ENCODE assay signal across 8 cellular contexts in genomic region chr11:89577428-89577827, GRCh38.
A peak's percentile ranks its signal among the peaks of the same experiment; 100 is the strongest.
DNase-seq lines count a peak whose midpoint lies in the region; ATAC-seq, FAIRE-seq and TF ChIP-seq lines count a peak whose summit lies in the region.
"Not testable (repeated sequence)": the region's sequence is repeated elsewhere in the genome, so short reads cannot be mapped to it uniquely, and the experiment has no call there.

No MANE protein-coding gene starts in this region.

- not testable (repeated sequence) for H3K9me2 ChIP-seq in hepatocyte (replicated peaks; ENCODE audit: insufficient read depth)

- 44% methylated on average over 1 of the region's 1 CpG for WGBS in hepatocyte (ENCODE audit: low lambda C conversion rate, missing lambda C conversion rate)
- 8 to 44% (median 25%) methylated on average over 1 of the region's 1 CpG for WGBS in small intestine, 3 donors

- peak; percentile 35 for FAIRE-seq in D721Med (lab: Jason Lieb, UNC)
- FAIRE-seq in colon (lab: Jason Lieb, UNC), result peak; percentile 96
- peak; percentile 41 for FAIRE-seq in kidney (lab: Jason Lieb, UNC)
- FAIRE-seq in small intestine (lab: Jason Lieb, UNC), result peak; percentile 26

- ATAC-seq in left colon, result peak; percentile 58
- ATAC-seq in mucosa of descending colon, result peak; percentile 42

- H2AFZ ChIP-seq in hepatocyte, result not testable (repeated sequence)

- peak overlapping the region; percentile 87 for H3K27ac ChIP-seq in VCaP
- not testable (repeated sequence) for H3K27ac ChIP-seq in hepatocyte; kidney (ENCODE audit: low read depth in 2 of 2, low read length in 2 of 2); small intestine (ENCODE audit: low read depth in 1 of 2, low read length in 1 of 2)

- H3K36me3 ChIP-seq in hepatocyte (replicated peaks; ENCODE audit: insufficient read depth, low read depth); kidney (ENCODE audit: control insufficient read depth in 1 of 2, insufficient read depth in 2 of 2, low read length in 2 of 2); mucosa of descending colon (ENCODE audit: low read depth); small intestine (ENCODE audit: control insufficient read depth in 2 of 2, insufficient read depth in 2 of 2, low read length in 2 of 2): not testable (repeated sequence)

- TF ChIP-seq CTCF in D721Med (IDR thresholded peaks at IDR 0.05; ENCODE audit: insufficient read depth, missing control alignments); VCaP (conservative IDR thresholded peaks at IDR 0.05); hepatocyte (IDR thresholded peaks at IDR 0.05; ENCODE audit: poor library complexity); kidney (IDR thresholded peaks at IDR 0.05; ENCODE audit: borderline replicate concordance, extremely low read depth, insufficient read depth); mucosa of descending colon (IDR thresholded peaks at IDR 0.05): not testable (repeated sequence)

- not testable (repeated sequence) for H3K4me3 ChIP-seq in hepatocyte; kidney (ENCODE audit: low read length in 2 of 2); mucosa of descending colon; small intestine (ENCODE audit: low read depth in 1 of 2, low read length in 2 of 2)

- H4K20me1 ChIP-seq in hepatocyte (ENCODE audit: insufficient read depth, poor library complexity, severe bottlenecking), result not testable (repeated sequence)

- H3K4me2 ChIP-seq in hepatocyte, result peak overlapping the region; percentile 25

- intact Hi-C loops in kidney (cut with DNase I); left colon (cut with DNase I, micrococcal nuclease); mucosa of descending colon (cut with DNase I, micrococcal nuclease): not testable (repeated sequence)

- not testable (repeated sequence) for DNase-seq in D721Med (ENCODE audit: insufficient read length, low spot score); hepatocyte (ENCODE audit: low spot score); kidney; left colon; mucosa of descending colon; small intestine

- H3K9ac ChIP-seq in kidney (ENCODE audit: low read length in 2 of 2), result not testable (repeated sequence)

- not testable (repeated sequence) for H3K9me3 ChIP-seq in hepatocyte (ENCODE audit: low read depth); kidney (ENCODE audit: control insufficient read depth in 1 of 2, low read length in 2 of 2); mucosa of descending colon; small intestine (ENCODE audit: control insufficient read depth, low read depth)

- H3K4me1 ChIP-seq in hepatocyte (ENCODE audit: insufficient read depth); kidney (ENCODE audit: control insufficient read depth in 1 of 2, insufficient read depth in 1 of 2, low read depth in 1 of 2, low read length in 2 of 2); mucosa of descending colon (ENCODE audit: low read depth); small intestine (ENCODE audit: control insufficient read depth in 2 of 2, insufficient read depth in 1 of 2, low read depth in 1 of 2, low read length in 1 of 2): not testable (repeated sequence)

- H3K27me3 ChIP-seq in hepatocyte; small intestine (ENCODE audit: control insufficient read depth in 2 of 2, insufficient read depth in 2 of 2, low read length in 2 of 2): not testable (repeated sequence)

- not testable (repeated sequence) for H3K79me2 ChIP-seq in hepatocyte
